Comparison of ENCODE assay signal across 18 cellular contexts in the genomic region with DNA sequence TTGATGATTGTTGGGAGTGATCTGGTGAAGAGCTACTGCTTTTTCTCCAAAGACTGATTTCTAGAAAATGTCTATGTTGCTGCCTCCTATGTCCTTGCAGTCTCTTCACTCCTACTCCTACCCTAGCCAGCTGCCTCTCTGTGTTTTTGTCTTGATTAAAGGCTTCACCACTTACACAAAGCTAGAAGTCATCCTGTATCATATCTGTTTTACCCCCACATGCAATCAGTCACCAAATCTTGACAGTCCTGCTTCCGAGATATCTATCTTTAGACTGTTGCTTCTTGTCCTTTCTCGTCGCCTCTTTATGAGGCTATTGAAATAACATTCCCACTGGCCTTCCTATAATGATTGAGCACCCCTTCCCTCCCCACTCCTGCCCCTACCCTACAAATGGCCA.
DNase-seq lines count a peak whose midpoint lies in the region; ATAC-seq and TF ChIP-seq lines count a peak whose summit lies in the region.
"Had no signal": no experiment of that assay in that cellular context is flagged by ENCODE, and none has a peak within 500 bp of the region (broad histone marks: within the 10 kb centered on the region; RNA-seq: fewer than 3 reads in every experiment).

No MANE protein-coding gene starts in this region.

- no peak overlapping the region for H3K4me3 Mint-ChIP-seq in activated T-cell treated with anti-CD3 and anti-CD28 coated beads, Interleukin-2, amount 50 U/mL, for 72 hours
- H3K4me3 Mint-ChIP-seq: stimulated activated naive CD8-positive, alpha-beta T cell treated with anti-CD3 and anti-CD28 coated beads, Interleukin-15, Interleukin-2, amounts not matched to agents 100 ng/mL and 50 ng/mL, for 24 hours had no signal

- 70 to 78% methylated on average over 3 of the region's 3 CpGs for WGBS in mesodermal cell (ENCODE audit: insufficient coverage in 2 of 2), 2 experiments

- H3K4me1 Mint-ChIP-seq in activated T-cell treated with anti-CD3 and anti-CD28 coated beads, Interleukin-2, amount 50 U/mL, for 72 hours (ENCODE audit: low read depth) = peaks cover 22% of the 10 kb centered on the region

- no peak for TF ChIP-seq CTCF in GM10266 (IDR thresholded peaks at IDR 0.05; ENCODE audit: control insufficient read depth, insufficient read depth, low read depth, missing control alignments)

- no peaks in the 10 kb centered on the region for H3K36me3 Mint-ChIP-seq in activated T-cell treated with anti-CD3 and anti-CD28 coated beads, Interleukin-2, amount 50 U/mL, for 72 hours (ENCODE audit: insufficient read depth in 2 of 2)

- no peak for ATAC-seq in activated T-cell treated with anti-CD3 and anti-CD28 coated beads, Interleukin-2, amount 50 U/mL, for 72 hours (replicated peaks in 1 of 2)
- peak; percentile 19 for ATAC-seq in SK-N-SH treated with all-trans-retinoic acid at 6 μM for 48 hours
- ATAC-seq in GM18907 (IDR thresholded peaks at IDR 0.05; ENCODE audit: unreplicated experiment) = no peak
- ATAC-seq in GM21526 (IDR thresholded peaks at IDR 0.05; ENCODE audit: low FRiP score, unreplicated experiment) = no peak
- no peak for ATAC-seq in HG03521 (IDR thresholded peaks at IDR 0.05; ENCODE audit: unreplicated experiment)
- ATAC-seq: foreskin keratinocyte had no signal

- H3K9me3 Mint-ChIP-seq in activated T-cell treated with anti-CD3 and anti-CD28 coated beads, Interleukin-2, amount 50 U/mL, for 72 hours = no peaks in the 10 kb centered on the region
- H3K9me3 Mint-ChIP-seq: stimulated activated naive CD8-positive, alpha-beta T cell treated with anti-CD3 and anti-CD28 coated beads, Interleukin-15, Interleukin-2, amounts not matched to agents 100 ng/mL and 50 ng/mL, for 24 hours had no signal

- no peak for DNase-seq in activated T-cell treated with anti-CD3 and anti-CD28 coated beads, Interleukin-2, amount 50 U/mL, for 72 hours
- DNase-seq in activated T-cell treated with anti-CD3 and anti-CD28 coated beads for 4 hours = no peak
- DNase-seq in GM10266 (ENCODE audit: extremely low spot score) = no peak
- DNase-seq: activated CD4-positive, CD25-positive, alpha-beta regulatory T cell; activated naive CD4-positive, alpha-beta T cell; colonic mucosa; DMS79 treated with DMSO at 0.1 percent for 48 hours; foreskin keratinocyte; left cardiac atrium; NCI-H1930; upper lobe of left lung had no signal

- peak overlapping the region; percentile 3 for H3K27ac Mint-ChIP-seq in activated T-cell treated with anti-CD3 and anti-CD28 coated beads, Interleukin-2, amount 50 U/mL, for 72 hours
- H3K27ac Mint-ChIP-seq: stimulated activated naive CD8-positive, alpha-beta T cell treated with anti-CD3 and anti-CD28 coated beads, Interleukin-15, Interleukin-2, amounts not matched to agents 100 ng/mL and 50 ng/mL, for 24 hours had no signal

- H3K9me3 ChIP-seq in mesodermal cell (ENCODE audit: control insufficient read depth, low read length) = no peaks in the 10 kb centered on the region
- H3K9me3 ChIP-seq: colonic mucosa, MG63, upper lobe of left lung had no signal

- H3K27ac ChIP-seq in mesodermal cell (ENCODE audit: low read depth, low read length, severe bottlenecking) = peak overlapping the region; percentile 66
- H3K27ac ChIP-seq: colonic mucosa, foreskin keratinocyte, upper lobe of left lung had no signal

- peaks cover 18% of the 10 kb centered on the region for H3K4me1 ChIP-seq in mesodermal cell (ENCODE audit: control insufficient read depth, insufficient read depth, low read length, poor library complexity, severe bottlenecking)
- H3K4me1 ChIP-seq: colonic mucosa, foreskin keratinocyte had no signal

- H3K27me3 Mint-ChIP-seq in activated T-cell treated with anti-CD3 and anti-CD28 coated beads, Interleukin-2, amount 50 U/mL, for 72 hours (ENCODE audit: low read depth) = no peaks in the 10 kb centered on the region
- H3K27me3 Mint-ChIP-seq: stimulated activated naive CD8-positive, alpha-beta T cell treated with anti-CD3 and anti-CD28 coated beads, Interleukin-15, Interleukin-2, amounts not matched to agents 100 ng/mL and 50 ng/mL, for 24 hours had no signal

- no peaks in the 10 kb centered on the region for H3K36me3 ChIP-seq in mesodermal cell (ENCODE audit: control insufficient read depth, insufficient read depth, low read length)
- H3K36me3 ChIP-seq: colonic mucosa, MG63, upper lobe of left lung had no signal

- no peak overlapping the region for H3K4me3 ChIP-seq in mesodermal cell (ENCODE audit: extremely low read depth, insufficient read depth, low read length, poor library complexity, severe bottlenecking)
- H3K4me3 ChIP-seq: colonic mucosa, MG63, upper lobe of left lung had no signal

TF ChIP-seq in SK-N-SH treated with all-trans-retinoic acid at 6 μM for 48 hours, 23 proteins besides CTCF, POLR2A, EP300 and RAD21:
- TF ChIP-seq RARB (CRISPR knock-in tag; IDR thresholded peaks at IDR 0.05) (no peak), ZFP30 (CRISPR knock-in tag; IDR thresholded peaks at IDR 0.05) (no peak), ISL1 (CRISPR knock-in tag; IDR thresholded peaks at IDR 0.05) (no peak)
TF ChIP-seq in SK-N-SH treated with all-trans-retinoic acid at 6 μM for 48 hours: peak in this region for 0.
